Comparison of ENCODE assay signal across 8 cellular contexts in the genomic region with DNA sequence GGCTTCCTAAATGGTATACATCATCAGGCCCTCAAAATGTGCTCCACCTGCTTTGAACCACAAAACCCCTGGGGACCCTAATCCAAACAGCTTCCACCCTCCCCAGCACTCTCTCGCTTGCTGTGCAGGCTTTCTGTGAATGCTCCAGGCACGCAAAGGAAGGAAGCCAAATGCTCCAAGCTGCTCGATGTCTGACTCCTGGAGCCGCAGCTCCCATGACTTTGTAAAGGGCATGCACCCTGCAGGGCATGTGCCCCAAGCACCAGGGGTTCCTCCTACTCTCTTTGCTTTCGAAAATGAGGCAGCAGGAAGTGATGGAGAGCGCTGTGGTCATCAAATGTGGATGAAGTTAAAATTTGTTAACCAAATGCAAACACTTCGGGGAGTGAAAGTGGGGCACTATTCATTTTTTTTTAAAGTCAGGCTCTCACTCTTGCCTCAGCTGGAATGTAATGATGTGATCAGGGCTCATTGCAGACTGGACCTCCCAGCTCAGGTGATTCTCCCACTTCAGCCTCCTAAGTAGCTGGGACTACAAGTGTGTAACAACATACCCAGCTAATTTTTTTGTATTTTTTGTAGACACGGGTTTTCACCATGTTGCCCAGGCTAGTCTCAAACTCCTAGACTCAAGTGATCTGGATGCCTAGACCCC.
DNase-seq lines count a peak whose midpoint lies in the region; ATAC-seq and TF ChIP-seq lines count a peak whose summit lies in the region.
"Not testable (repeated sequence)": the region's sequence is repeated elsewhere in the genome, so short reads cannot be mapped to it uniquely, and the experiment has no call there.

No MANE protein-coding gene starts in this region.

- H3K9me2 ChIP-seq in DOHH2 (replicated peaks; ENCODE audit: control insufficient read depth, low read length) = not testable (repeated sequence)

- TF ChIP-seq CTCF in DOHH2 (IDR thresholded peaks at IDR 0.05; ENCODE audit: low read depth, low read length, poor library complexity, severe bottlenecking); fibroblast of mammary gland (conservative IDR thresholded peaks at IDR 0.05; ENCODE audit: control insufficient read depth, insufficient read depth, low read depth, low read length); osteocyte (IDR thresholded peaks at IDR 0.05): not testable (repeated sequence)

- not testable (repeated sequence) for H3K79me2 ChIP-seq in DOHH2 (ENCODE audit: control insufficient read depth, low read length)

- not testable (repeated sequence) for H3K27me3 Mint-ChIP-seq in activated CD4-positive, alpha-beta T cell treated with anti-CD3 and anti-CD28 coated beads, Interleukin-2, amount 10 ng/mL, durations not matched to agents 24 days and 14 days
- peaks cover 12% of the 10 kb centered on the region for H3K27me3 Mint-ChIP-seq in osteocyte (ENCODE audit: unreplicated experiment)

- ATAC-seq in HG02571 (IDR thresholded peaks at IDR 0.05; ENCODE audit: unreplicated experiment) (peak; percentile 93), HG03460 (IDR thresholded peaks at IDR 0.05; ENCODE audit: unreplicated experiment) (peak; percentile 96)

- H3K27ac Mint-ChIP-seq in activated CD4-positive, alpha-beta T cell treated with anti-CD3 and anti-CD28 coated beads, Interleukin-2, amount 10 ng/mL, durations not matched to agents 24 days and 14 days = peak overlapping the region; percentile 5
- H3K27ac Mint-ChIP-seq in osteocyte (ENCODE audit: unreplicated experiment) = peak overlapping the region; percentile 84

- H4K20me1 ChIP-seq in DOHH2 (ENCODE audit: control insufficient read depth, insufficient read depth, low read depth, low read length) = not testable (repeated sequence)

- peak overlapping the region; percentile 5 for H3K4me3 Mint-ChIP-seq in activated CD4-positive, alpha-beta T cell treated with anti-CD3 and anti-CD28 coated beads, Interleukin-2, amount 10 ng/mL, durations not matched to agents 24 days and 14 days
- peak overlapping the region; percentile 33 for H3K4me3 Mint-ChIP-seq in osteocyte (ENCODE audit: unreplicated experiment)

- not testable (repeated sequence) for H3K9me3 ChIP-seq in DOHH2 (ENCODE audit: control insufficient read depth, insufficient read depth, low read length)

- intact Hi-C loops in activated CD4-positive, alpha-beta T cell treated with anti-CD3 and anti-CD28 coated beads, Interleukin-2, amount 10 ng/mL, durations not matched to agents 24 days and 14 days (cut with micrococcal nuclease) = not testable (repeated sequence)

- H3F3A ChIP-seq in DOHH2 (ENCODE audit: control insufficient read depth, insufficient read depth) = not testable (repeated sequence)

- H3K4me2 ChIP-seq in DOHH2 (ENCODE audit: low read length) = peak overlapping the region; percentile 81

- H3K9me3 Mint-ChIP-seq in activated CD4-positive, alpha-beta T cell treated with anti-CD3 and anti-CD28 coated beads, Interleukin-2, amount 10 ng/mL, durations not matched to agents 24 days and 14 days; osteocyte (ENCODE audit: unreplicated experiment): not testable (repeated sequence)

- H3K4me3 ChIP-seq in DOHH2 (ENCODE audit: low read length) = peak overlapping the region; percentile 64
- not testable (repeated sequence) for H3K4me3 ChIP-seq in fibroblast of mammary gland (ENCODE audit: control insufficient read depth, low read depth, low read length)

- H3K4me1 ChIP-seq in DOHH2 (ENCODE audit: control insufficient read depth, low read length) = peaks cover 67% of the 10 kb centered on the region

- not testable (repeated sequence) for H3K27me3 ChIP-seq in DOHH2 (ENCODE audit: control insufficient read depth, low read length)

- DNase-seq in GM19238 (ENCODE audit: insufficient read length, low spot score) = peak; percentile 5
- DNase-seq in NCI-H2171 (lab: John Stamatoyannopoulos, UW) = peak; percentile 89
- DNase-seq in activated CD4-positive, alpha-beta T cell treated with anti-CD3 and anti-CD28 coated beads, Interleukin-2, amount 10 ng/mL, durations not matched to agents 24 days and 14 days = peak; percentile 66
- peak; percentile 83 for DNase-seq in fibroblast of mammary gland (ENCODE audit: low read depth)
- DNase-seq in osteocyte (ENCODE audit: extremely low spot score, unreplicated experiment) = peak; percentile 95

- peak overlapping the region; percentile 82 for H3K27ac ChIP-seq in DOHH2 (ENCODE audit: low read depth, low read length)

- not testable (repeated sequence) for H3K36me3 Mint-ChIP-seq in activated CD4-positive, alpha-beta T cell treated with anti-CD3 and anti-CD28 coated beads, Interleukin-2, amount 10 ng/mL, durations not matched to agents 24 days and 14 days (ENCODE audit: low read depth); osteocyte (ENCODE audit: unreplicated experiment)

- H3K36me3 ChIP-seq in DOHH2 (ENCODE audit: control insufficient read depth, low read length) = not testable (repeated sequence)

- H3K4me1 Mint-ChIP-seq in activated CD4-positive, alpha-beta T cell treated with anti-CD3 and anti-CD28 coated beads, Interleukin-2, amount 10 ng/mL, durations not matched to agents 24 days and 14 days = not testable (repeated sequence)
- peaks cover 26% of the 10 kb centered on the region for H3K4me1 Mint-ChIP-seq in osteocyte (ENCODE audit: unreplicated experiment)

Comparison
In these comparisons a context has a peak if more than half of its experiments do, and no peak if none do; other contexts are left out.
1. DNase-seq: peak in every context shown above with its lines; median percentile 95 in osteocyte; 89 in NCI-H2171; 83 in fibroblast of mammary gland; 66 in activated CD4-positive, alpha-beta T cell treated with anti-CD3 and anti-CD28 coated beads, Interleukin-2, amount 10 ng/mL, durations not matched to agents 24 days and 14 days; 5 in GM19238.